In the genomic region with DNA sequence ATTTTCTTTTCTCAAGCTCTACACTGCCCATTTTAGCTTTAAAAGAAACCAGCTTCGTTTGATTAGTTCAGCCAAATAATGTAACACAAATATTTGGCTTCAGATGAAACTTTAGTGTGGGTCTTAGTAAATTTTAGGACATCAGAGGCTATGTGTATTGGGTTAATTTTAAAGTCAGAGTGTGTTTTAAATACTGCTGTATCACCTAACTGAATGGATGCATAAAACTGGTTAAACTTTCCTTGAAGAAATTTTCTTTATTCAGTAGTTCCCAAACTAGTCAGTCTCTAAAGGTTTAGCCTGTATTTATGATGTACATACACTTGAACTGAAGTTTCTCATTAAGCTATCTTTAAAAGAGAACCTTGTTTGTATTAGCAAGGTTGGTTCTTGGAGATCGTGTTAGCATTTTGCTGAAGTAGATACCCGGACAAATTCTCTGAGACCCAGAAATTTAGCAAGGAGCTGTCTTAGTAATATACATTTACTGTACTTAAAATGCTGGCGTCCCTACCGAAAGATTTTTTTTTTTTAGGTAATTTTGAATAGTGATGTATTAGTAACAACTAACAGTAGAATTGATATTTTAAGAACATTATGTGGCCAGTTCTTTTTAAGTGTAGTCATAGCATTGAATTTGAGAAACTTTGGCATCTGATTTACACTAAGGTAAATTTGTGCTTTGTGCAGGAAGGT, we compare ENCODE assay signal across 9 cellular contexts. TPM values are rescaled to one million over a fixed set of nuclear protein-coding genes. Genes with fewer than 3 reads are reported as not detected.
DNase-seq lines count a peak whose midpoint lies in the region; ATAC-seq and TF ChIP-seq lines count a peak whose summit lies in the region.
"Had no signal": no experiment of that assay in that cellular context is flagged by ENCODE, and none has a peak within 500 bp of the region (broad histone marks: within the 10 kb centered on the region; RNA-seq: fewer than 3 reads in every experiment).

No MANE protein-coding gene starts in this region.

- TF ChIP-seq CTCF in progenitor cell of endocrine pancreas (IDR thresholded peaks at IDR 0.05; ENCODE audit: unreplicated experiment): no peak

- peak overlapping the region; percentile 90 for H3K4me3 Mint-ChIP-seq in progenitor cell of endocrine pancreas (ENCODE audit: low read depth)

- peak overlapping the region; percentile 93 for H3K27ac ChIP-seq in epithelial cell of prostate

- DNase-seq in G401 (ENCODE audit: low spot score) (peak; percentile 39), OCI-M1 (lab: John Stamatoyannopoulos, UW) (peak; percentile 63), epithelial cell of prostate (ENCODE audit: low read depth, low spot score) (no peak), progenitor cell of endocrine pancreas (ENCODE audit: low spot score, unreplicated experiment) (no peak), middle frontal gyrus (ENCODE audit: extremely low spot score, low spot score) (no peak), nucleus accumbens (lab: John Stamatoyannopoulos, UW) (no peak)
- DNase-seq: effector CD8-positive, alpha-beta T cell had no signal

- H3K9me3 Mint-ChIP-seq in progenitor cell of endocrine pancreas (ENCODE audit: low read depth): no peaks in the 10 kb centered on the region

- in situ Hi-C loops in G401 (cut with HindIII; ENCODE audit: low sequenced_read_pairs): no loop called here

- ATAC-seq in GM21390 (IDR thresholded peaks at IDR 0.05; ENCODE audit: unreplicated experiment) (no peak), HG02840 (IDR thresholded peaks at IDR 0.05; ENCODE audit: low FRiP score, unreplicated experiment) (no peak)

- peaks cover 29% of the 10 kb centered on the region for H3K4me1 Mint-ChIP-seq in progenitor cell of endocrine pancreas (ENCODE audit: low read depth)

- no peaks in the 10 kb centered on the region for H3K36me3 Mint-ChIP-seq in progenitor cell of endocrine pancreas (ENCODE audit: insufficient read depth)

- H3K27me3 Mint-ChIP-seq in progenitor cell of endocrine pancreas: no peaks in the 10 kb centered on the region

- peak overlapping the region; percentile 85 for H3K27ac Mint-ChIP-seq in progenitor cell of endocrine pancreas

RNA-seq across cellular contexts. Expression of a gene that starts 2.7 kb away (rescaled TPM):
- total RNA-seq in G401 (2014; rRNA removed; shearing (Covaris generic)): 0.10 TPM in 1 of 2 replicates, not detected in the other
- 35.4 and 37.0 TPM in 2 replicates for total RNA-seq in progenitor cell of endocrine pancreas

Comparison
In these comparisons a context has a peak if more than half of its experiments do, and no peak if none do; other contexts are left out.
1. DNase-seq: peak in G401 (single experiment) and OCI-M1 (single experiment); none in epithelial cell of prostate (single experiment), progenitor cell of endocrine pancreas (single experiment), middle frontal gyrus (single experiment) and nucleus accumbens (0 of 56).
2. RNA of a gene that starts 2.7 kb away (total RNA-seq): 35.4 to 37.0 TPM in progenitor cell of endocrine pancreas; 0.10 TPM in G401; every median in the first group is over 10 times any median in the second.